12 cellular contexts compared by ENCODE assay signal in the genomic region with DNA sequence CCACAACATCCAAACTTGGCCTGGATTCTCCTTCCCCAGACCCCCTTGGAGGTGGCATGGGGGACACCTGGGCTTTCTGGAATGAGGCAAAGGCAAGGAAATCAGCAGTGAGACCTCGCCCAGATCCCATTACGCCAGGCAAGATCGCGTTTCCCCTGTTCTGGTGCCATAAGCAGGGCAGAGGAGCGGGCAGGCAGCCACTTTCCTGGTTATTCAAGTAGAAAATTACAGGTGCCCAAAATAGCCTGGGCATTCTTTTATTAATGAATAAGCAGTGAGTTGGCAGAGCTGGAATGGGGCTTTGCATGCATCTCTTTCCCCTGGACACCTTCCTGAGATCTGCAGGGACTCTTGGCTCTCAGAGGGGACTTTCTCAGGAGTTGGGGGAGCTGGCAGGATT. TPM values are rescaled to one million over a fixed set of nuclear protein-coding genes. Genes with fewer than 3 reads are reported as not detected.
DNase-seq lines count a peak whose midpoint lies in the region; ATAC-seq and TF ChIP-seq lines count a peak whose summit lies in the region.
"Had no signal": no experiment of that assay in that cellular context is flagged by ENCODE, and none has a peak within 500 bp of the region (broad histone marks: within the 10 kb centered on the region; RNA-seq: fewer than 3 reads in every experiment).

No MANE protein-coding gene starts in this region.

- peak overlapping the region; percentile 31; the same call in 1 of the 2 replicates for H2AFZ ChIP-seq in PC-9

- intact Hi-C loops in PC-9 (cut with micrococcal nuclease; ENCODE audit: unreplicated experiment) = loop anchor here (5.0 kb wide), 1 partner anchor 176 kb away; the partner anchor contains the start of gene PDHB
- intact Hi-C loops in head of caudate nucleus (cut with DNase I) = no loop called here
- intact Hi-C loops in psoas muscle (cut with DNase I) = no loop called here

- WGBS in psoas muscle, 3 donors = 32 to 58% (median 51%) methylated on average over 5 of the region's 5 CpGs

- H3K79me2 ChIP-seq in PC-9 (ENCODE audit: low read depth) = no peaks in the 10 kb centered on the region

- H3K4me2 ChIP-seq in PC-9 = peak overlapping the region; percentile 41

- H3K4me3 ChIP-seq in PC-9 = no peak overlapping the region
- no peak overlapping the region for H3K4me3 ChIP-seq in psoas muscle

- H3K27ac ChIP-seq in PC-9 = peak overlapping the region; percentile 48
- no peak overlapping the region for H3K27ac ChIP-seq in psoas muscle
- H3K27ac ChIP-seq: 22Rv1, HL-60 had no signal

- ATAC-seq in psoas muscle (peak; percentile 69 to 87 (median 76)), HG03175 (IDR thresholded peaks at IDR 0.05; ENCODE audit: unreplicated experiment) (no peak)

- H3K36me3 ChIP-seq in PC-9 (ENCODE audit: low read depth) = no peaks in the 10 kb centered on the region
- no peaks in the 10 kb centered on the region for H3K36me3 ChIP-seq in psoas muscle (ENCODE audit: insufficient read depth in 1 of 2, low read depth in 1 of 2)

- TF ChIP-seq CTCF in PC-9 (conservative IDR thresholded peaks at IDR 0.05) = no peak
- no peak for TF ChIP-seq CTCF in psoas muscle (IDR thresholded peaks at IDR 0.05)

- no peaks in the 10 kb centered on the region for H4K20me1 ChIP-seq in PC-9 (ENCODE audit: insufficient read depth)

- DNase-seq in DMS153 treated with DMSO at 0.1 percent for 48 hours (lab: John Stamatoyannopoulos, UW; ENCODE audit: unreplicated experiment) (peak; percentile 21), DMS153 (lab: John Stamatoyannopoulos, UW) (no peak), PC-9 (peak; percentile 73 to 80), head of caudate nucleus (peak in 30 of 42 donors; percentile 9 to 81 (median 50)), psoas muscle (no peak), iPS-NIHi7 (ENCODE audit: extremely low spot score) (no peak)
- DNase-seq in activated CD8-positive, alpha-beta memory T cell treated with anti-CD3 and anti-CD28 coated beads for 24 hours = no peak
- DNase-seq: stimulated activated CD4-positive, alpha-beta T cell treated with anti-CD3 and anti-CD28 coated beads, Interleukin-1b, Interleukin-23, amount 100 ng/mL, for 48 hours; stimulated activated naive CD8-positive, alpha-beta T cell treated with anti-CD3 and anti-CD28 coated beads, Interleukin-15, Interleukin-2, amounts not matched to agents 100 U/mL and 50 U/mL, for 24 hours had no signal

- H3K9me2 ChIP-seq in PC-9 (ENCODE audit: insufficient read depth) = no peaks in the 10 kb centered on the region

- no peaks in the 10 kb centered on the region for H3K27me3 ChIP-seq in PC-9 (ENCODE audit: insufficient read depth, low read depth)
- H3K27me3 ChIP-seq in psoas muscle (ENCODE audit: insufficient read depth in 3 of 3, low read length in 2 of 3) = no peaks in the 10 kb centered on the region

- H3F3A ChIP-seq in PC-9 (ENCODE audit: insufficient read depth, low read depth) = 0 out of 2 replicates have a peak, but pooled peaks cover 11% of the 10 kb centered on the region

- H3K4me1 ChIP-seq in PC-9 (replicated peaks; ENCODE audit: insufficient read depth) = peaks cover 20% of the 10 kb centered on the region
- no peaks in the 10 kb centered on the region for H3K4me1 ChIP-seq in psoas muscle

- H3K9me3 ChIP-seq in PC-9 (ENCODE audit: insufficient read depth, low read depth) = no peaks in the 10 kb centered on the region
- H3K9me3 ChIP-seq in psoas muscle = no peaks in the 10 kb centered on the region

- CTCF ChIA-PET in PC-9 (lab: Charles Lee) = no interaction called here

- POLR2A ChIA-PET in PC-9 (lab: Charles Lee; ENCODE audit: unreplicated experiment) = no interaction called here

- BruUV-seq in PC-9 (replicated peaks; lab: Mats Ljungman, UMichigan) = no TSS peak

RNA-seq across cellular contexts. Expression of gene FAM107A, which starts 31.5 kb away (rescaled TPM):
- total RNA-seq in PC-9 (2021) (not detected in 2 replicates), psoas muscle (10 to 100 TPM; 10.8 to 19.0 (median 17.8) TPM)
- polyA plus RNA-seq in psoas muscle = 10 to 100 TPM; 16.5 to 24.0 (median 22.6) TPM

RNA-seq across cellular contexts. Expression of gene FAM3D, which starts 57.9 kb away (rescaled TPM):
- not detected in 2 replicates for total RNA-seq in PC-9 (2021)
- total RNA-seq in psoas muscle = not detected
- under 1 TPM in 1 of 3 donors, not detected in 2; 0.05 TPM for polyA plus RNA-seq in psoas muscle

Comparison
In these comparisons a context has a peak if more than half of its experiments do, and no peak if none do; other contexts are left out.
1. DNase-seq: peak in DMS153 treated with DMSO at 0.1 percent for 48 hours (single experiment), PC-9 (2 of 2) and head of caudate nucleus (30 of 42); none in DMS153 (single experiment), psoas muscle (0 of 2), activated CD8-positive, alpha-beta memory T cell treated with anti-CD3 and anti-CD28 coated beads for 24 hours (single experiment) and iPS-NIHi7 (single experiment).
2. RNA of gene FAM107A, which starts 31.5 kb away (total RNA-seq): 10.8 to 19.0 TPM in psoas muscle; not detected in PC-9; every median in the first group is over 10 times any median in the second.